In the genomic region with DNA sequence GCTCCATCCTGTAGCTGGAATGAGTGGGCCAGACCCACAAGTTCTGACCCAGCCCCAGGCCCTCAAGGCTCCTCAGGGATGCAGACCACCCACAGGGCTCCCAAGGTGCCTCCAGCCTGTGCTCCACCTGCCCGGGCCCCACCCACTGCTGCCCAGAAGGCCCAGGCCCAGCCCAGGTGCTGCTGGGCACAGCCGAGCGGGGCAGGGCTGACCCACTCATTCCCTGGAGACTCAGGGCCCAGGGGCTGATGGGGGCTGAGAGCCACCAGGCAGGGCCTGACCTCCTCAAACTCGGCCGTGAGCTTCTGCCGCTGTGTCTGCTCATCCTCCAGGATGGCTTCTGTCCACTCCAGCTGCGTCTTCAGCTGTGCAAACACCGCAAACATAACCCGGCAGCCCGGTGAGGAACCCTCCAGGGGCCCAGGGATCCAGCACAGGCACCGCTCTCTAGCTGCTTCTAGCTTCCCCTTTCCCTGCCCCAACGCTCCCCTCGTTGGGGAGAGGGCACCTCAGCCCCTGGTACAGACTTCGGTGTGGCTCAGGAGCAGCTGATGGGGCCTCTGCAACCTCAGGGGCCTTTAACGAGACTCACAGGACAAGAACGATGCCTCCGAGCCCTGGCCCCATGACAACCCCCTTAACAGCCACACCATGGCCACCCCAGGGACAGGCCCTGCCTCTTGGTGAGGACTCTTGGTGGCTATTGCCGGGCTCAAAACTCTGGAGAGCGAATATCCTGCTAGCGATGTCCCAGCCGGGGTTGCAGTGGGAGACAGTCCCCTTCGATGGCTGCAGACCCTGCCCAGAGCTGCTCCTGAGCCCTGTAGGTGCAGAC, we compare ENCODE assay signal across 1 cellular context.
A peak's percentile ranks its signal among the peaks of the same experiment; 100 is the strongest.
TF ChIP-seq lines count a peak whose summit lies in the region.

No MANE protein-coding gene starts in this region.

TF ChIP-seq in HepG2, 621 proteins besides CTCF, POLR2A, EP300 and RAD21 (continues in another document):
- no peak for TF ChIP-seq TBX2 (CRISPR knock-in tag; IDR thresholded peaks at IDR 0.05; ENCODE audit: borderline replicate concordance)
- TF ChIP-seq, protein P1, sequence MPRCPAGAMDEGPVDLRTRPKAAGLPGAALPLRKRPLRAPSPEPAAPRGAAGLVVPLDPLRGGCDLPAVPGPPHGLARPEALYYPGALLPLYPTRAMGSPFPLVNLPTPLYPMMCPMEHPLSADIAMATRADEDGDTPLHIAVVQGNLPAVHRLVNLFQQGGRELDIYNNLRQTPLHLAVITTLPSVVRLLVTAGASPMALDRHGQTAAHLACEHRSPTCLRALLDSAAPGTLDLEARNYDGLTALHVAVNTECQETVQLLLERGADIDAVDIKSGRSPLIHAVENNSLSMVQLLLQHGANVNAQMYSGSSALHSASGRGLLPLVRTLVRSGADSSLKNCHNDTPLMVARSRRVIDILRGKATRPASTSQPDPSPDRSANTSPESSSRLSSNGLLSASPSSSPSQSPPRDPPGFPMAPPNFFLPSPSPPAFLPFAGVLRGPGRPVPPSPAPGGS (CRISPR knock-in tag; IDR thresholded peaks at IDR 0.05), result 0 out of 2 replicates have a peak, but pooled peaks have one; percentile 30
- TF ChIP-seq SRSF1 (optimal IDR thresholded peaks at IDR 0.05; ENCODE audit: low read depth, low read length), result peak; percentile 24
- TF ChIP-seq ASH2L (IDR thresholded peaks at IDR 0.05; ENCODE audit: insufficient read length, low read depth, low read length), result no peak
- TF ChIP-seq ZNF10 (CRISPR knock-in tag; IDR thresholded peaks at IDR 0.05; ENCODE audit: borderline replicate concordance, low read depth), result no peak
- no peak for TF ChIP-seq THYN1 (CRISPR knock-in tag; IDR thresholded peaks at IDR 0.05; ENCODE audit: borderline replicate concordance, low read depth)
- TF ChIP-seq ZNF776 (CRISPR knock-in tag; IDR thresholded peaks at IDR 0.05), result 0 out of 2 replicates have a peak, but pooled peaks have one; percentile 46
- TF ChIP-seq ZNF616 (CRISPR knock-in tag; IDR thresholded peaks at IDR 0.05; ENCODE audit: low read depth), result no peak
- no peak for TF ChIP-seq ZBTB3 (CRISPR knock-in tag; IDR thresholded peaks at IDR 0.05; ENCODE audit: borderline replicate concordance, low read depth)
- no peak for TF ChIP-seq ZFP36 (IDR thresholded peaks at IDR 0.05; ENCODE audit: borderline replicate concordance, low read depth, low read length, partially characterized antibody)
- no peak for TF ChIP-seq ZNF790 (CRISPR knock-in tag; IDR thresholded peaks at IDR 0.05; ENCODE audit: borderline replicate concordance)
- TF ChIP-seq RORA (CRISPR knock-in tag; IDR thresholded peaks at IDR 0.05), result no peak
- no peak for TF ChIP-seq SMAD3 (CRISPR knock-in tag; IDR thresholded peaks at IDR 0.05)
- 0 out of 2 replicates have a peak, but pooled peaks have one; percentile 3 for TF ChIP-seq RXRA (CRISPR knock-in tag; IDR thresholded peaks at IDR 0.05)
- TF ChIP-seq RBM39 (IDR thresholded peaks at IDR 0.05; ENCODE audit: low read depth, low read length, poor library complexity, severe bottlenecking), result peak; percentile 30
- TF ChIP-seq MEIS2 (CRISPR knock-in tag; IDR thresholded peaks at IDR 0.05), result no peak
- no peak for TF ChIP-seq PHF21A (CRISPR knock-in tag; IDR thresholded peaks at IDR 0.05)
- peak; percentile 77 for TF ChIP-seq POLR2AphosphoS2 (IDR thresholded peaks at IDR 0.05; ENCODE audit: low read depth, low read length)
- TF ChIP-seq ZNF841 (CRISPR knock-in tag; IDR thresholded peaks at IDR 0.05; ENCODE audit: borderline replicate concordance), result no peak
- TF ChIP-seq POLR2G (IDR thresholded peaks at IDR 0.05; ENCODE audit: low read depth, low read length), result peak; percentile 8; the same call in 1 of the 2 replicates
- TF ChIP-seq, protein P2, sequence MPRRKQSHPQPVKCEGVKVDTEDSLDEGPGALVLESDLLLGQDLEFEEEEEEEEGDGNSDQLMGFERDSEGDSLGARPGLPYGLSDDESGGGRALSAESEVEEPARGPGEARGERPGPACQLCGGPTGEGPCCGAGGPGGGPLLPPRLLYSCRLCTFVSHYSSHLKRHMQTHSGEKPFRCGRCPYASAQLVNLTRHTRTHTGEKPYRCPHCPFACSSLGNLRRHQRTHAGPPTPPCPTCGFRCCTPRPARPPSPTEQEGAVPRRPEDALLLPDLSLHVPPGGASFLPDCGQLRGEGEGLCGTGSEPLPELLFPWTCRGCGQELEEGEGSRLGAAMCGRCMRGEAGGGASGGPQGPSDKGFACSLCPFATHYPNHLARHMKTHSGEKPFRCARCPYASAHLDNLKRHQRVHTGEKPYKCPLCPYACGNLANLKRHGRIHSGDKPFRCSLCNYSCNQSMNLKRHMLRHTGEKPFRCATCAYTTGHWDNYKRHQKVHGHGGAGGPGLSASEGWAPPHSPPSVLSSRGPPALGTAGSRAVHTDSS (CRISPR knock-in tag; conservative IDR thresholded peaks at IDR 0.05), result no peak
- TF ChIP-seq, protein P3, sequence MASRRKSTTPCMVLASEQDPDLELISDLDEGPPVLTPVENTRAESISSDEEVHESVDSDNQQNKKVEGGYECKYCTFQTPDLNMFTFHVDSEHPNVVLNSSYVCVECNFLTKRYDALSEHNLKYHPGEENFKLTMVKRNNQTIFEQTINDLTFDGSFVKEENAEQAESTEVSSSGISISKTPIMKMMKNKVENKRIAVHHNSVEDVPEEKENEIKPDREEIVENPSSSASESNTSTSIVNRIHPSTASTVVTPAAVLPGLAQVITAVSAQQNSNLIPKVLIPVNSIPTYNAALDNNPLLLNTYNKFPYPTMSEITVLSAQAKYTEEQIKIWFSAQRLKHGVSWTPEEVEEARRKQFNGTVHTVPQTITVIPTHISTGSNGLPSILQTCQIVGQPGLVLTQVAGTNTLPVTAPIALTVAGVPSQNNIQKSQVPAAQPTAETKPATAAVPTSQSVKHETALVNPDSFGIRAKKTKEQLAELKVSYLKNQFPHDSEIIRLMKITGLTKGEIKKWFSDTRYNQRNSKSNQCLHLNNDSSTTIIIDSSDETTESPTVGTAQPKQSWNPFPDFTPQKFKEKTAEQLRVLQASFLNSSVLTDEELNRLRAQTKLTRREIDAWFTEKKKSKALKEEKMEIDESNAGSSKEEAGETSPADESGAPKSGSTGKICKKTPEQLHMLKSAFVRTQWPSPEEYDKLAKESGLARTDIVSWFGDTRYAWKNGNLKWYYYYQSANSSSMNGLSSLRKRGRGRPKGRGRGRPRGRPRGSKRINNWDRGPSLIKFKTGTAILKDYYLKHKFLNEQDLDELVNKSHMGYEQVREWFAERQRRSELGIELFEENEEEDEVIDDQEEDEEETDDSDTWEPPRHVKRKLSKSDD (CRISPR knock-in tag; IDR thresholded peaks at IDR 0.05; ENCODE audit: low read depth), result no peak
- no peak for TF ChIP-seq ZNF605 (CRISPR knock-in tag; IDR thresholded peaks at IDR 0.05)
- no peak for TF ChIP-seq NCOA1 (CRISPR knock-in tag; IDR thresholded peaks at IDR 0.05)
- no peak for TF ChIP-seq HOXA9 (CRISPR knock-in tag; IDR thresholded peaks at IDR 0.05; ENCODE audit: borderline replicate concordance)
- no peak for TF ChIP-seq ZNF12 (CRISPR knock-in tag; IDR thresholded peaks at IDR 0.05)
- no peak for TF ChIP-seq BRF2 (CRISPR knock-in tag; IDR thresholded peaks at IDR 0.05)
- TF ChIP-seq MLXIP (CRISPR knock-in tag; IDR thresholded peaks at IDR 0.05; ENCODE audit: borderline replicate concordance), result no peak
- TF ChIP-seq ZKSCAN1 (IDR thresholded peaks at IDR 0.05; ENCODE audit: low read length), result no peak
- no peak for TF ChIP-seq ZNF446 (CRISPR knock-in tag; IDR thresholded peaks at IDR 0.05)
- TF ChIP-seq ZNF501 (CRISPR knock-in tag; IDR thresholded peaks at IDR 0.05), result no peak
- TF ChIP-seq IRF9 (CRISPR knock-in tag; IDR thresholded peaks at IDR 0.05; ENCODE audit: borderline replicate concordance), result no peak
- no peak for TF ChIP-seq ZZZ3 (CRISPR knock-in tag; IDR thresholded peaks at IDR 0.05; ENCODE audit: borderline replicate concordance)
- TF ChIP-seq HOMEZ (CRISPR knock-in tag; IDR thresholded peaks at IDR 0.05; ENCODE audit: low read depth), result no peak
- TF ChIP-seq GPBP1L1 (CRISPR knock-in tag; IDR thresholded peaks at IDR 0.05), result no peak
- TF ChIP-seq TFAP4 (IDR thresholded peaks at IDR 0.05; ENCODE audit: borderline replicate concordance, low read depth), result no peak
- peak; percentile 63 for TF ChIP-seq ZNF883 (CRISPR knock-in tag; IDR thresholded peaks at IDR 0.05; ENCODE audit: not compliant biosample characterization)
- TF ChIP-seq, protein P4, sequence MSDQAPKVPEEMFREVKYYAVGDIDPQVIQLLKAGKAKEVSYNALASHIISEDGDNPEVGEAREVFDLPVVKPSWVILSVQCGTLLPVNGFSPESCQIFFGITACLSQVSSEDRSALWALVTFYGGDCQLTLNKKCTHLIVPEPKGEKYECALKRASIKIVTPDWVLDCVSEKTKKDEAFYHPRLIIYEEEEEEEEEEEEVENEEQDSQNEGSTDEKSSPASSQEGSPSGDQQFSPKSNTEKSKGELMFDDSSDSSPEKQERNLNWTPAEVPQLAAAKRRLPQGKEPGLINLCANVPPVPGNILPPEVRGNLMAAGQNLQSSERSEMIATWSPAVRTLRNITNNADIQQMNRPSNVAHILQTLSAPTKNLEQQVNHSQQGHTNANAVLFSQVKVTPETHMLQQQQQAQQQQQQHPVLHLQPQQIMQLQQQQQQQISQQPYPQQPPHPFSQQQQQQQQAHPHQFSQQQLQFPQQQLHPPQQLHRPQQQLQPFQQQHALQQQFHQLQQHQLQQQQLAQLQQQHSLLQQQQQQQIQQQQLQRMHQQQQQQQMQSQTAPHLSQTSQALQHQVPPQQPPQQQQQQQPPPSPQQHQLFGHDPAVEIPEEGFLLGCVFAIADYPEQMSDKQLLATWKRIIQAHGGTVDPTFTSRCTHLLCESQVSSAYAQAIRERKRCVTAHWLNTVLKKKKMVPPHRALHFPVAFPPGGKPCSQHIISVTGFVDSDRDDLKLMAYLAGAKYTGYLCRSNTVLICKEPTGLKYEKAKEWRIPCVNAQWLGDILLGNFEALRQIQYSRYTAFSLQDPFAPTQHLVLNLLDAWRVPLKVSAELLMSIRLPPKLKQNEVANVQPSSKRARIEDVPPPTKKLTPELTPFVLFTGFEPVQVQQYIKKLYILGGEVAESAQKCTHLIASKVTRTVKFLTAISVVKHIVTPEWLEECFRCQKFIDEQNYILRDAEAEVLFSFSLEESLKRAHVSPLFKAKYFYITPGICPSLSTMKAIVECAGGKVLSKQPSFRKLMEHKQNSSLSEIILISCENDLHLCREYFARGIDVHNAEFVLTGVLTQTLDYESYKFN (CRISPR knock-in tag; conservative IDR thresholded peaks at IDR 0.05), result no peak
